Comparison of ENCODE assay signal across 12 cellular contexts in genomic region chr3:116139607-116140006, GRCh38.
DNase-seq lines count a peak whose midpoint lies in the region; ATAC-seq and TF ChIP-seq lines count a peak whose summit lies in the region.
"Had no signal": no experiment of that assay in that cellular context is flagged by ENCODE, and none has a peak within 500 bp of the region (broad histone marks: within the 10 kb centered on the region; RNA-seq: fewer than 3 reads in every experiment).

No MANE protein-coding gene starts in this region.

- CTCF ChIA-PET in A673 (lab: Charles Lee) = no interaction called here

- intact Hi-C loops in A673 (cut with micrococcal nuclease; ENCODE audit: unreplicated experiment) = loop anchor here (2.0 to 10.0 kb wide), 4 partner anchors 198 to 619 kb away; no protein-coding TSS in a partner anchor

- peaks cover 20% of the 10 kb centered on the region for H3K4me1 ChIP-seq in A673 (ENCODE audit: insufficient read depth, low read length, poor library complexity, severe bottlenecking)
- H3K4me1 ChIP-seq: tibial artery had no signal

- H3K27ac ChIP-seq in A673 (ENCODE audit: low read depth, low read length, poor library complexity, severe bottlenecking) = no peak overlapping the region
- H3K27ac ChIP-seq: gastroesophageal sphincter, skin epidermis, tibial artery had no signal

- POLR2A ChIA-PET in A673 (lab: Charles Lee; ENCODE audit: low non-redundant PET) = no interaction called here

- no peak for TF ChIP-seq CTCF in A673 (conservative IDR thresholded peaks at IDR 0.05; ENCODE audit: low read depth, low read length)

- no peaks in the 10 kb centered on the region for H3K27me3 ChIP-seq in A673 (replicated peaks; ENCODE audit: insufficient read depth, low read depth, low read length, poor library complexity)
- H3K27me3 ChIP-seq: gastroesophageal sphincter, tibial artery had no signal

- ATAC-seq in GM21381 (IDR thresholded peaks at IDR 0.05; ENCODE audit: unreplicated experiment) (peak; percentile 57), HG03354 (IDR thresholded peaks at IDR 0.05; ENCODE audit: poor library complexity, severe bottlenecking, unreplicated experiment) (peak; percentile 49), HG03108 (IDR thresholded peaks at IDR 0.05; ENCODE audit: unreplicated experiment) (no peak)
- ATAC-seq: gastroesophageal sphincter had no signal

- no peaks in the 10 kb centered on the region for H3K36me3 ChIP-seq in A673 (ENCODE audit: insufficient read depth, low read length, poor library complexity, severe bottlenecking)
- H3K36me3 ChIP-seq: gastroesophageal sphincter, tibial artery had no signal

- H3K9me3 ChIP-seq in A673 (ENCODE audit: low read depth, low read length, poor library complexity, severe bottlenecking) = peaks cover 6% of the 10 kb centered on the region
- H3K9me3 ChIP-seq: gastroesophageal sphincter, tibial artery had no signal

- no peak overlapping the region for H3K4me3 ChIP-seq in A673 (ENCODE audit: low read depth, low read length, poor library complexity, severe bottlenecking)
- H3K4me3 ChIP-seq: gastroesophageal sphincter, skin epidermis, tibial artery had no signal

- DNase-seq in A673 (ENCODE audit: low spot score) (peak; percentile 28), epidermal melanocyte (ENCODE audit: insufficient read length, low spot score) (peak; percentile 50), cerebellar nuclear complex (lab: John Stamatoyannopoulos, UW) (no peak), H4 (ENCODE audit: low spot score) (no peak), iPS-NIHi7 (ENCODE audit: extremely low spot score) (no peak)
- DNase-seq: activated CD8-positive, alpha-beta memory T cell treated with anti-CD3 and anti-CD28 coated beads for 24 hours; tibial artery had no signal

- no TSS peak for BruUV-seq in A673 (replicated peaks; lab: Mats Ljungman, UMichigan)

Comparison
In these comparisons a context has a peak if more than half of its experiments do, and no peak if none do; other contexts are left out.
1. DNase-seq: peak in A673 (single experiment) and epidermal melanocyte (single experiment); none in cerebellar nuclear complex (0 of 2), H4 (single experiment) and iPS-NIHi7 (single experiment).